In the genomic region with DNA sequence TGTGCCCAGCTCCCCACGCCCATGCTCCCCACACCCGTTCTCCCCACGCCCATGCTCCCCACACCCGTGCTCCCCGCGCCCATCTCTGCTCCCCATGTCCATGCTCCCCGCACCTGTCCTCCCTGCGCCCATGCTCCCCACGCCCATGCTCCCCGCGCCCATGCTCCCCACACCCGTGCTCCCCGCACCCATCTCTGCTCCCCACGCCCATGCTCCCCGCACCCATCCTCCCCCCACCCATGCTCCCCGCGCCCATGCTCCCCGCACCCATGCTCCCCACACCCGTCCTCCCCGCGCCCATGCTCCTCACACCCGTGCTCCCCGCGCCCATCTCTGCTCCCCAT, we compare ENCODE assay signal across 1 cellular context. TPM values are rescaled to one million over a fixed set of nuclear protein-coding genes. Genes with fewer than 3 reads are reported as not detected.
"Had no signal": no experiment of that assay in that cellular context is flagged by ENCODE, and none has a peak within 500 bp of the region (broad histone marks: within the 10 kb centered on the region; RNA-seq: fewer than 3 reads in every experiment).

No MANE protein-coding gene starts in this region.

RNA-seq across cellular contexts. Expression of a gene that starts 10.8 kb away (rescaled TPM):
- total RNA-seq: K562 had no signal
